ENCODE assay signal across 1 cellular context in genomic region chr10:133299738-133300137, GRCh38.
TF ChIP-seq lines count a peak whose summit lies in the region.

No MANE protein-coding gene starts in this region.

TF ChIP-seq in IMR-90, 13 proteins besides CTCF, POLR2A, EP300 and RAD21 (continued from another document):
- TF ChIP-seq MAFK (IDR thresholded peaks at IDR 0.05; ENCODE audit: low read depth, low read length) (no peak), SMC3 (IDR thresholded peaks at IDR 0.05; ENCODE audit: low read depth, low read length) (no peak), MAZ (IDR thresholded peaks at IDR 0.05; ENCODE audit: borderline replicate concordance, low read depth, low read length) (no peak), CHD1 (IDR thresholded peaks at IDR 0.05; ENCODE audit: low read depth, low read length) (no peak), NFE2L2 (IDR thresholded peaks at IDR 0.05; ENCODE audit: low read depth, low read length) (no peak), USF2 (IDR thresholded peaks at IDR 0.05; ENCODE audit: low read depth, low read length) (no peak), BHLHE40 (IDR thresholded peaks at IDR 0.05; ENCODE audit: low read depth, low read length) (no peak)
- TF ChIP-seq, protein P1, sequence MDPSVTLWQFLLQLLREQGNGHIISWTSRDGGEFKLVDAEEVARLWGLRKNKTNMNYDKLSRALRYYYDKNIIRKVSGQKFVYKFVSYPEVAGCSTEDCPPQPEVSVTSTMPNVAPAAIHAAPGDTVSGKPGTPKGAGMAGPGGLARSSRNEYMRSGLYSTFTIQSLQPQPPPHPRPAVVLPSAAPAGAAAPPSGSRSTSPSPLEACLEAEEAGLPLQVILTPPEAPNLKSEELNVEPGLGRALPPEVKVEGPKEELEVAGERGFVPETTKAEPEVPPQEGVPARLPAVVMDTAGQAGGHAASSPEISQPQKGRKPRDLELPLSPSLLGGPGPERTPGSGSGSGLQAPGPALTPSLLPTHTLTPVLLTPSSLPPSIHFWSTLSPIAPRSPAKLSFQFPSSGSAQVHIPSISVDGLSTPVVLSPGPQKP (IDR thresholded peaks at IDR 0.05; ENCODE audit: borderline replicate concordance, low read depth, low read length): no peak
